ENCODE assay signal across 38 cellular contexts in genomic region chr16:71431176-71431575, GRCh38. TPM values are rescaled to one million over a fixed set of nuclear protein-coding genes. Genes with fewer than 3 reads are reported as not detected.
"Had no signal": no experiment of that assay in that cellular context is flagged by ENCODE, and none has a peak within 500 bp of the region (broad histone marks: within the 10 kb centered on the region; RNA-seq: fewer than 3 reads in every experiment).

No MANE protein-coding gene starts in this region.

- H3K4me3 Mint-ChIP-seq: activated CD4-positive, alpha-beta memory T cell treated with anti-CD3 and anti-CD28 coated beads for 36 hours; activated CD4-positive, alpha-beta T cell treated with anti-CD3 and anti-CD28 coated beads for 36 hours; activated CD4-positive, alpha-beta T cell treated with anti-CD3 and anti-CD28 coated beads, Interleukin-2, amount 10 ng/mL, durations not matched to agents 24 days and 14 days; activated CD8-positive, alpha-beta memory T cell treated with anti-CD3 and anti-CD28 coated beads, Interleukin-2, amount 10 ng/mL, durations not matched to agents 7 days and 5 days; activated CD8-positive, alpha-beta T cell treated with anti-CD3 and anti-CD28 coated beads, Interleukin-2, amount 10 ng/mL, durations not matched to agents 7 days and 5 days; activated naive CD4-positive, alpha-beta T cell treated with anti-CD3 and anti-CD28 coated beads for 36 hours; activated naive CD4-positive, alpha-beta T cell treated with anti-CD3 and anti-CD28 coated beads, Interleukin-2, amount 50 U/mL, for 24 hours; activated naive CD8-positive, alpha-beta T cell treated with anti-CD3 and anti-CD28 coated beads for 36 hours; activated naive CD8-positive, alpha-beta T cell treated with anti-CD3 and anti-CD28 coated beads, Interleukin-2, amount 50 U/mL, for 24 hours; activated T-helper 1 cell treated with anti-CD3 and anti-CD28 coated beads, Interleukin-12 subunit alpha, Interleukin-12 subunit beta, Interleukin-2, Interleukin-4 antibody, amounts not matched to agents 30 ng/mL and 10 ng/mL and 1 ng/mL, durations not matched to agents 14 hours and 24 hours and 36 hours; effector memory CD8-positive, alpha-beta T cell had no signal

- H3K9me3 ChIP-seq: adrenal gland, body of pancreas, esophagus squamous epithelium had no signal

- DNase-seq: activated CD4-positive, alpha-beta memory T cell treated with anti-CD3 and anti-CD28 coated beads for 36 hours; activated CD4-positive, alpha-beta T cell treated with anti-CD3 and anti-CD28 coated beads for 36 hours; activated CD4-positive, alpha-beta T cell treated with anti-CD3 and anti-CD28 coated beads, Interleukin-2, amount 10 ng/mL, durations not matched to agents 24 days and 14 days; activated CD4-positive, CD25-positive, alpha-beta regulatory T cell; activated CD4-positive, CD25-positive, alpha-beta regulatory T cell treated with anti-CD3 and anti-CD28 coated beads, Interleukin-2, amount 50 U/mL, for 72 hours; activated CD8-positive, alpha-beta memory T cell treated with anti-CD3 and anti-CD28 coated beads, Interleukin-2, amount 10 ng/mL, durations not matched to agents 7 days and 5 days; activated CD8-positive, alpha-beta memory T cell treated with anti-CD3 and anti-CD28 coated beads, Interleukin-2, amount 50 U/mL, for 4 hours; activated CD8-positive, alpha-beta T cell treated with anti-CD3 and anti-CD28 coated beads, Interleukin-2, amount 10 ng/mL, durations not matched to agents 7 days and 5 days; activated naive CD4-positive, alpha-beta T cell treated with anti-CD3 and anti-CD28 coated beads for 36 hours; activated naive CD8-positive, alpha-beta T cell treated with anti-CD3 and anti-CD28 coated beads for 36 hours; activated naive CD8-positive, alpha-beta T cell treated with anti-CD3 and anti-CD28 coated beads, Interleukin-2, amount 50 U/mL, for 24 hours; activated T-cell treated with anti-CD3 and anti-CD28 coated beads, Interleukin-2, amount 50 U/mL, for 1 hour; activated T-cell treated with anti-CD3 and anti-CD28 coated beads, Interleukin-2, amount 50 U/mL, for 48 hours; adrenal gland; amygdala; aorta; body of pancreas; caudate nucleus; cortex of kidney; dermis blood vessel endothelial cell; effector CD4-positive, alpha-beta T cell; effector memory CD8-positive, alpha-beta T cell; esophagus squamous epithelium; foreskin melanocyte; T-helper 2 cell had no signal

- H3K27me3 ChIP-seq: adrenal gland, body of pancreas had no signal

- H3K9me3 Mint-ChIP-seq: activated CD4-positive, alpha-beta memory T cell treated with anti-CD3 and anti-CD28 coated beads for 36 hours; activated CD4-positive, alpha-beta T cell treated with anti-CD3 and anti-CD28 coated beads, Interleukin-2, amount 10 ng/mL, durations not matched to agents 24 days and 14 days; activated naive CD4-positive, alpha-beta T cell treated with anti-CD3 and anti-CD28 coated beads for 36 hours; activated naive CD4-positive, alpha-beta T cell treated with anti-CD3 and anti-CD28 coated beads, Interleukin-2, amount 50 U/mL, for 24 hours; activated naive CD8-positive, alpha-beta T cell treated with anti-CD3 and anti-CD28 coated beads for 36 hours; activated naive CD8-positive, alpha-beta T cell treated with anti-CD3 and anti-CD28 coated beads, Interleukin-2, amount 50 U/mL, for 24 hours; activated T-helper 1 cell treated with anti-CD3 and anti-CD28 coated beads, Interleukin-12 subunit alpha, Interleukin-12 subunit beta, Interleukin-2, Interleukin-4 antibody, amounts not matched to agents 30 ng/mL and 10 ng/mL and 1 ng/mL, durations not matched to agents 14 hours and 24 hours and 36 hours; activated T-helper 2 cell treated with anti-CD3 and anti-CD28 coated beads, Interferon-gamma antibody, Interleukin-2, Interleukin-4, amounts not matched to agents 10 μg/mL and 5 μg/mL and 100 μg/mL, durations not matched to agents 14 hours and 24 hours and 36 hours; effector memory CD8-positive, alpha-beta T cell had no signal

- H3K27ac Mint-ChIP-seq: activated CD4-positive, alpha-beta memory T cell treated with anti-CD3 and anti-CD28 coated beads for 36 hours; activated CD4-positive, alpha-beta T cell treated with anti-CD3 and anti-CD28 coated beads for 36 hours; activated CD4-positive, alpha-beta T cell treated with anti-CD3 and anti-CD28 coated beads, Interleukin-2, amount 10 ng/mL, durations not matched to agents 24 days and 14 days; activated CD8-positive, alpha-beta memory T cell treated with anti-CD3 and anti-CD28 coated beads, Interleukin-2, amount 10 ng/mL, durations not matched to agents 7 days and 5 days; activated CD8-positive, alpha-beta T cell treated with anti-CD3 and anti-CD28 coated beads, Interleukin-2, amount 10 ng/mL, durations not matched to agents 7 days and 5 days; activated naive CD4-positive, alpha-beta T cell treated with anti-CD3 and anti-CD28 coated beads for 36 hours; activated naive CD4-positive, alpha-beta T cell treated with anti-CD3 and anti-CD28 coated beads, Interleukin-2, amount 50 U/mL, for 24 hours; activated naive CD8-positive, alpha-beta T cell treated with anti-CD3 and anti-CD28 coated beads for 36 hours; activated naive CD8-positive, alpha-beta T cell treated with anti-CD3 and anti-CD28 coated beads, Interleukin-2, amount 50 U/mL, for 24 hours; activated T-helper 1 cell treated with anti-CD3 and anti-CD28 coated beads, Interleukin-12 subunit alpha, Interleukin-12 subunit beta, Interleukin-2, Interleukin-4 antibody, amounts not matched to agents 30 ng/mL and 10 ng/mL and 1 ng/mL, durations not matched to agents 14 hours and 24 hours and 36 hours; activated T-helper 2 cell treated with anti-CD3 and anti-CD28 coated beads, Interferon-gamma antibody, Interleukin-2, Interleukin-4, amounts not matched to agents 10 μg/mL and 5 μg/mL and 100 μg/mL, durations not matched to agents 14 hours and 24 hours and 36 hours; effector memory CD8-positive, alpha-beta T cell had no signal

- H3K4me1 Mint-ChIP-seq: activated CD4-positive, alpha-beta T cell treated with anti-CD3 and anti-CD28 coated beads for 36 hours; activated naive CD4-positive, alpha-beta T cell treated with anti-CD3 and anti-CD28 coated beads, Interleukin-2, amount 50 U/mL, for 24 hours; activated naive CD8-positive, alpha-beta T cell treated with anti-CD3 and anti-CD28 coated beads, Interleukin-2, amount 50 U/mL, for 24 hours had no signal

- H3K4me3 ChIP-seq: adrenal gland, body of pancreas, esophagus squamous epithelium, gastroesophageal sphincter had no signal

- H3K27ac ChIP-seq: adrenal gland, body of pancreas, epithelial cell of prostate, esophagus squamous epithelium, gastroesophageal sphincter had no signal

- H3K36me3 Mint-ChIP-seq: activated CD4-positive, alpha-beta memory T cell treated with anti-CD3 and anti-CD28 coated beads for 36 hours; activated CD8-positive, alpha-beta memory T cell treated with anti-CD3 and anti-CD28 coated beads, Interleukin-2, amount 10 ng/mL, durations not matched to agents 7 days and 5 days; activated naive CD4-positive, alpha-beta T cell treated with anti-CD3 and anti-CD28 coated beads, Interleukin-2, amount 50 U/mL, for 24 hours; activated naive CD8-positive, alpha-beta T cell treated with anti-CD3 and anti-CD28 coated beads for 36 hours had no signal

- H3K36me3 ChIP-seq: adrenal gland, esophagus squamous epithelium, gastroesophageal sphincter had no signal

- H3K4me1 ChIP-seq: adrenal gland, body of pancreas, gastroesophageal sphincter had no signal

RNA-seq across cellular contexts. Expression of gene TLE7, which starts 10.7 kb away (rescaled TPM):
- total RNA-seq: activated CD4-positive, alpha-beta memory T cell treated with anti-CD3 and anti-CD28 coated beads for 36 hours; activated CD4-positive, alpha-beta T cell treated with anti-CD3 and anti-CD28 coated beads for 36 hours; activated CD4-positive, alpha-beta T cell treated with anti-CD3 and anti-CD28 coated beads, Interleukin-2, amount 10 ng/mL, durations not matched to agents 24 days and 14 days; activated CD8-positive, alpha-beta memory T cell treated with anti-CD3 and anti-CD28 coated beads for 36 hours; activated CD8-positive, alpha-beta memory T cell treated with anti-CD3 and anti-CD28 coated beads, Interleukin-2, amount 10 ng/mL, durations not matched to agents 7 days and 5 days; activated CD8-positive, alpha-beta T cell treated with anti-CD3 and anti-CD28 coated beads, Interleukin-2, amount 10 ng/mL, durations not matched to agents 7 days and 5 days; activated naive CD4-positive, alpha-beta T cell treated with anti-CD3 and anti-CD28 coated beads for 36 hours; activated naive CD8-positive, alpha-beta T cell treated with anti-CD3 and anti-CD28 coated beads for 36 hours; activated T-helper 1 cell treated with anti-CD3 and anti-CD28 coated beads, Interleukin-12 subunit alpha, Interleukin-12 subunit beta, Interleukin-2, Interleukin-4 antibody, amounts not matched to agents 30 ng/mL and 10 ng/mL and 1 ng/mL, durations not matched to agents 14 hours and 24 hours and 36 hours; activated T-helper 2 cell treated with anti-CD3 and anti-CD28 coated beads, Interferon-gamma antibody, Interleukin-2, Interleukin-4, amounts not matched to agents 10 μg/mL and 5 μg/mL and 100 μg/mL, durations not matched to agents 14 hours and 24 hours and 36 hours; adrenal gland; aorta; body of pancreas; chondrocyte; dermis blood vessel endothelial cell; endothelial cell of umbilical vein; esophagus squamous epithelium; fibroblast of lung; fibroblast of villous mesenchyme; gastroesophageal sphincter; glomerular endothelial cell; T-helper 1 cell treated with Interleukin-12 subunit alpha and Interleukin-12 subunit beta and Interleukin-4 antibody, amounts not matched to agents 30 ng/mL and 1 ng/mL, for 36 hours had no signal
- polyA plus RNA-seq: adrenal gland, aorta, endothelial cell of umbilical vein, esophagus, fibroblast of lung had no signal
